Comparison of ENCODE assay signal across 24 cellular contexts in genomic region chr10:88478256-88478655, GRCh38.
DNase-seq lines count a peak whose midpoint lies in the region; ATAC-seq and TF ChIP-seq lines count a peak whose summit lies in the region.
"Had no signal": no experiment of that assay in that cellular context is flagged by ENCODE, and none has a peak within 500 bp of the region (broad histone marks: within the 10 kb centered on the region; RNA-seq: fewer than 3 reads in every experiment).

No MANE protein-coding gene starts in this region.

- ATAC-seq in sciatic nerve: peak; percentile 13
- ATAC-seq: activated naive CD8-positive, alpha-beta T cell treated with anti-CD3 and anti-CD28 coated beads, Interleukin-2, amount 50 U/mL, for 24 hours; activated T-cell treated with anti-CD3 and anti-CD28 coated beads, Interleukin-2, amount 50 U/mL, for 4 hours; gastroesophageal sphincter; left lung had no signal

- TF ChIP-seq POLR2A in breast epithelium (IDR thresholded peaks at IDR 0.05) (no peak), vagina (IDR thresholded peaks at IDR 0.05) (no peak)

- intact Hi-C loops in MCF 10A (cut with micrococcal nuclease): loop anchor here (10.0 kb wide), 1 partner anchor 337 kb away; no protein-coding TSS in a partner anchor
- intact Hi-C loops in breast epithelium (cut with DNase I; ENCODE audit: low total_unique reads): no loop called here
- intact Hi-C loops in sciatic nerve (cut with DNase I): no loop called here
- intact Hi-C loops in vagina (cut with DNase I): no loop called here

- H3K4me3 Mint-ChIP-seq in MCF 10A (ENCODE audit: unreplicated experiment): no peak overlapping the region
- H3K4me3 Mint-ChIP-seq: activated CD4-positive, alpha-beta T cell treated with anti-CD3 and anti-CD28 coated beads, Interleukin-2, amount 10 ng/mL, durations not matched to agents 7 days and 5 days; activated naive CD8-positive, alpha-beta T cell treated with anti-CD3 and anti-CD28 coated beads, Interleukin-2, amount 50 U/mL, for 24 hours; activated T-cell treated with anti-CD3 and anti-CD28 coated beads, Interleukin-2, amount 50 U/mL, for 4 hours; CD4-positive, alpha-beta T cell had no signal

- POLR2A ChIA-PET in MCF 10A (lab: Yijun Ruan, JAX): interaction anchor here (0.7 to 7.4 kb wide), 10 partner anchors 12 to 615 kb away, joined by 3 to 52 read pairs (median 5); partner anchors contain the start of genes KLLN and PTEN

- H3K27ac Mint-ChIP-seq in MCF 10A (ENCODE audit: low read depth, unreplicated experiment): no peak overlapping the region
- H3K27ac Mint-ChIP-seq: activated CD4-positive, alpha-beta T cell treated with anti-CD3 and anti-CD28 coated beads, Interleukin-2, amount 10 ng/mL, durations not matched to agents 7 days and 5 days; activated naive CD8-positive, alpha-beta T cell treated with anti-CD3 and anti-CD28 coated beads, Interleukin-2, amount 50 U/mL, for 24 hours; CD4-positive, alpha-beta T cell; progenitor cell of endocrine pancreas had no signal

- H3K36me3 Mint-ChIP-seq in MCF 10A (ENCODE audit: insufficient read depth, unreplicated experiment): no peaks in the 10 kb centered on the region

- DNase-seq in MCF 10A (ENCODE audit: unreplicated experiment) (peak; percentile 59), breast epithelium (ENCODE audit: low spot score in 2 of 2) (no peak), M059J (ENCODE audit: low read depth) (peak; percentile 24), epithelial cell of esophagus (ENCODE audit: low read depth) (peak; percentile 91), sciatic nerve (ENCODE audit: low spot score) (no peak), vagina (ENCODE audit: extremely low spot score in 2 of 2) (no peak), foreskin melanocyte (no peak)
- DNase-seq in activated T-cell treated with anti-CD3 and anti-CD28 coated beads, Interleukin-2, amount 50 U/mL, for 1 hour: no peak
- DNase-seq: activated CD4-positive, alpha-beta T cell treated with anti-CD3 and anti-CD28 coated beads, Interleukin-2, amount 10 ng/mL, durations not matched to agents 7 days and 5 days; activated naive CD8-positive, alpha-beta T cell treated with anti-CD3 and anti-CD28 coated beads, Interleukin-2, amount 50 U/mL, for 24 hours; activated T-cell treated with anti-CD3 and anti-CD28 coated beads, Interleukin-2, amount 50 U/mL, for 4 hours; AML-193; CD4-positive, alpha-beta T cell; hypothalamus; KBM-7; left lung; NCI-H1417 treated with DMSO at 0.1 percent for 48 hours; NCI-H2107; NCI-H446 treated with DMSO at 0.1 percent for 48 hours; SIG-M5; stimulated activated naive CD4-positive, alpha-beta T cell treated with Interleukin-2 at 50 U/mL for 16 hours; testis had no signal

- no peak overlapping the region for H3K27ac ChIP-seq in breast epithelium
- H3K27ac ChIP-seq in vagina: no peak overlapping the region
- H3K27ac ChIP-seq: gastroesophageal sphincter, left lung, testis had no signal

- H3K4me1 Mint-ChIP-seq in MCF 10A (ENCODE audit: insufficient read depth, unreplicated experiment): peaks cover 27% of the 10 kb centered on the region
- H3K4me1 Mint-ChIP-seq: activated CD4-positive, alpha-beta T cell treated with anti-CD3 and anti-CD28 coated beads, Interleukin-2, amount 10 ng/mL, durations not matched to agents 7 days and 5 days; activated naive CD8-positive, alpha-beta T cell treated with anti-CD3 and anti-CD28 coated beads, Interleukin-2, amount 50 U/mL, for 24 hours had no signal

- no peaks in the 10 kb centered on the region for H3K9me3 ChIP-seq in breast epithelium
- no peaks in the 10 kb centered on the region for H3K9me3 ChIP-seq in vagina
- H3K9me3 ChIP-seq: gastroesophageal sphincter, left lung, testis had no signal

- H3K4me3 ChIP-seq in breast epithelium (no peak overlapping the region), epithelial cell of esophagus (ENCODE audit: low read length) (no peak overlapping the region), vagina (no peak overlapping the region)
- H3K4me3 ChIP-seq: gastroesophageal sphincter, left lung, testis had no signal

- no peaks in the 10 kb centered on the region for H3K27me3 Mint-ChIP-seq in MCF 10A (ENCODE audit: insufficient read depth, unreplicated experiment)
- H3K27me3 Mint-ChIP-seq: activated naive CD8-positive, alpha-beta T cell treated with anti-CD3 and anti-CD28 coated beads, Interleukin-2, amount 50 U/mL, for 24 hours; CD4-positive, alpha-beta T cell; progenitor cell of endocrine pancreas had no signal

- CTCF ChIA-PET in MCF 10A (lab: Yijun Ruan, JAX): interaction anchor here (1.3 to 2.2 kb wide), 2 partner anchors 44 to 75 kb away, joined by 3 to 8 read pairs; no protein-coding TSS in a partner anchor

- H3K4me1 ChIP-seq in breast epithelium (peaks cover 0 to 3% of the 10 kb centered on the region in 2 donors), vagina (peaks cover 24% of the 10 kb centered on the region)
- H3K4me1 ChIP-seq: testis had no signal

- H3K36me3 ChIP-seq in breast epithelium: no peaks in the 10 kb centered on the region
- H3K36me3 ChIP-seq in vagina: no peaks in the 10 kb centered on the region
- H3K36me3 ChIP-seq: gastroesophageal sphincter, left lung had no signal

- H3K27me3 ChIP-seq in breast epithelium: no peaks in the 10 kb centered on the region
- H3K27me3 ChIP-seq in vagina: no peaks in the 10 kb centered on the region
- H3K27me3 ChIP-seq: gastroesophageal sphincter, left lung, testis had no signal

- no peak for TF ChIP-seq CTCF in MCF 10A (IDR thresholded peaks at IDR 0.05; ENCODE audit: unreplicated experiment)
- no peak for TF ChIP-seq CTCF in breast epithelium (IDR thresholded peaks at IDR 0.05)
- TF ChIP-seq CTCF in epithelial cell of esophagus (IDR thresholded peaks at IDR 0.05; ENCODE audit: insufficient read depth, low read depth, low read length, missing control alignments): no peak
- no peak for TF ChIP-seq CTCF in vagina (IDR thresholded peaks at IDR 0.05)

- no TSS peak for BruUV-seq in MCF 10A (replicated peaks; lab: Mats Ljungman, UMichigan)

- no peaks in the 10 kb centered on the region for H3K9me3 Mint-ChIP-seq in MCF 10A (ENCODE audit: unreplicated experiment)
- H3K9me3 Mint-ChIP-seq: activated CD4-positive, alpha-beta T cell treated with anti-CD3 and anti-CD28 coated beads, Interleukin-2, amount 10 ng/mL, durations not matched to agents 7 days and 5 days; activated T-cell treated with anti-CD3 and anti-CD28 coated beads, Interleukin-2, amount 50 U/mL, for 4 hours; CD4-positive, alpha-beta T cell had no signal

Comparison
In these comparisons a context has a peak if more than half of its experiments do, and no peak if none do; other contexts are left out.
1. DNase-seq: peak in MCF 10A (single experiment), M059J (single experiment) and epithelial cell of esophagus (single experiment); none in breast epithelium (0 of 2), sciatic nerve (single experiment), vagina (0 of 2), activated T-cell treated with anti-CD3 and anti-CD28 coated beads, Interleukin-2, amount 50 U/mL, for 1 hour (single experiment) and foreskin melanocyte (single experiment).